Comparison of ENCODE assay signal across 1 cellular context in genomic region chr9:136740971-136741884, GRCh38.
TF ChIP-seq lines count a peak whose summit lies in the region.

No MANE protein-coding gene starts in this region.

TF ChIP-seq in HepG2, 621 proteins besides CTCF, POLR2A, EP300 and RAD21 (continued from another document and continues in another):
- TF ChIP-seq ZBTB37 (CRISPR knock-in tag; IDR thresholded peaks at IDR 0.05) (no peak), MED13 (CRISPR knock-in tag; IDR thresholded peaks at IDR 0.05) (no peak), E2F1 (CRISPR knock-in tag; IDR thresholded peaks at IDR 0.05) (no peak), ZNF83 (CRISPR knock-in tag; IDR thresholded peaks at IDR 0.05; ENCODE audit: borderline replicate concordance) (no peak), ZNF225 (CRISPR knock-in tag; IDR thresholded peaks at IDR 0.05) (0 out of 2 replicates have a peak, but pooled peaks have one; percentile 72), DPF2 (CRISPR knock-in tag; IDR thresholded peaks at IDR 0.05; ENCODE audit: borderline replicate concordance, low read depth) (peak; percentile 36; the same call in 1 of the 2 replicates), ZNF430 (CRISPR knock-in tag; IDR thresholded peaks at IDR 0.05) (peak; percentile 78; the same call in 1 of the 2 replicates), SP2 (CRISPR knock-in tag; IDR thresholded peaks at IDR 0.05) (peak; percentile 52), ZNF274 (CRISPR knock-in tag; IDR thresholded peaks at IDR 0.05) (no peak), ZBTB7B (CRISPR knock-in tag; IDR thresholded peaks at IDR 0.05) (0 out of 2 replicates have a peak, but pooled peaks have one; percentile 24), DDIT3 (CRISPR knock-in tag; IDR thresholded peaks at IDR 0.05) (no peak), THAP8 (CRISPR knock-in tag; IDR thresholded peaks at IDR 0.05; ENCODE audit: borderline replicate concordance) (0 out of 2 replicates have a peak, but pooled peaks have one; percentile 74), ARNT2 (CRISPR knock-in tag; IDR thresholded peaks at IDR 0.05; ENCODE audit: low read depth) (peak; percentile 62; the same call in 1 of the 2 replicates), FOSL1 (CRISPR knock-in tag; IDR thresholded peaks at IDR 0.05; ENCODE audit: borderline replicate concordance) (no peak), NFKBIZ (CRISPR knock-in tag; IDR thresholded peaks at IDR 0.05) (0 out of 2 replicates have a peak, but pooled peaks have one; percentile 40), MEF2D (CRISPR knock-in tag; IDR thresholded peaks at IDR 0.05) (peak; percentile 51; the same call in 1 of the 2 replicates), PITX1 (CRISPR knock-in tag; IDR thresholded peaks at IDR 0.05) (no peak), KDM1A (CRISPR knock-in tag; IDR thresholded peaks at IDR 0.05) (no peak), HMGA1 (CRISPR knock-in tag; conservative IDR thresholded peaks at IDR 0.05) (no peak), YY1 (IDR thresholded peaks at IDR 0.05; ENCODE audit: insufficient read depth, insufficient replicate concordance, low read depth, low read length) (no peak), ZNF878 (CRISPR knock-in tag; IDR thresholded peaks at IDR 0.05) (peak; percentile 86; the same call in 1 of the 2 replicates), KLF16 (CRISPR knock-in tag; IDR thresholded peaks at IDR 0.05) (peak in 1 of 2 experiments; percentile 72; a peak in 2 of 4 replicates), KDM5B (CRISPR knock-in tag; IDR thresholded peaks at IDR 0.05; ENCODE audit: borderline replicate concordance) (peak; percentile 65; the same call in 1 of the 2 replicates), SNAPC4 (CRISPR knock-in tag; IDR thresholded peaks at IDR 0.05) (no peak), MYC (CRISPR knock-in tag; IDR thresholded peaks at IDR 0.05; ENCODE audit: borderline replicate concordance) (peak; percentile 86), LCORL (IDR thresholded peaks at IDR 0.05) (no peak), LCORL (CRISPR knock-in tag; IDR thresholded peaks at IDR 0.05) (peak; percentile 87), ZNF761 (CRISPR knock-in tag; conservative IDR thresholded peaks at IDR 0.05) (no peak), HIVEP1 (CRISPR knock-in tag; IDR thresholded peaks at IDR 0.05) (peak; percentile 44; the same call in 1 of the 2 replicates), ZC3H13 (CRISPR knock-in tag; IDR thresholded peaks at IDR 0.05) (no peak), NFKB2 (CRISPR knock-in tag; IDR thresholded peaks at IDR 0.05; ENCODE audit: borderline replicate concordance) (peak; percentile 77; the same call in 1 of the 2 replicates), HOXA3 (CRISPR knock-in tag; IDR thresholded peaks at IDR 0.05) (peak; percentile 46; the same call in 1 of the 2 replicates), ZNF747 (CRISPR knock-in tag; IDR thresholded peaks at IDR 0.05; ENCODE audit: borderline replicate concordance) (peak; percentile 71; the same call in 1 of the 2 replicates), HMG20A (CRISPR knock-in tag; IDR thresholded peaks at IDR 0.05; ENCODE audit: borderline replicate concordance) (peak; percentile 64), SP4 (CRISPR knock-in tag; IDR thresholded peaks at IDR 0.05) (peak; percentile 53; the same call in 1 of the 2 replicates), PRDM10 (CRISPR knock-in tag; IDR thresholded peaks at IDR 0.05; ENCODE audit: low read depth) (peak; percentile 50; the same call in 1 of the 2 replicates), IKZF5 (CRISPR knock-in tag; IDR thresholded peaks at IDR 0.05) (no peak), BORCS8-MEF2B (CRISPR knock-in tag; IDR thresholded peaks at IDR 0.05) (peak; percentile 37; the same call in 1 of the 2 replicates), ZNF788 (CRISPR knock-in tag; IDR thresholded peaks at IDR 0.05; ENCODE audit: borderline replicate concordance) (peak; percentile 40; the same call in 1 of the 2 replicates), ZNF235 (CRISPR knock-in tag; IDR thresholded peaks at IDR 0.05; ENCODE audit: borderline replicate concordance) (no peak), HNRNPL (IDR thresholded peaks at IDR 0.05; ENCODE audit: low read depth, low read length) (peak; percentile 82), ZBTB25 (CRISPR knock-in tag; IDR thresholded peaks at IDR 0.05) (0 out of 2 replicates have a peak, but pooled peaks have one; percentile 29), ZNF879 (CRISPR knock-in tag; IDR thresholded peaks at IDR 0.05) (0 out of 2 replicates have a peak, but pooled peaks have one; percentile 28), ZNF432 (CRISPR knock-in tag; IDR thresholded peaks at IDR 0.05; ENCODE audit: borderline replicate concordance) (no peak), ZNF850 (CRISPR knock-in tag; conservative IDR thresholded peaks at IDR 0.05) (no peak), JUND (CRISPR knock-in tag; IDR thresholded peaks at IDR 0.05) (no peak), ZBED4 (CRISPR knock-in tag; IDR thresholded peaks at IDR 0.05; ENCODE audit: borderline replicate concordance) (peak; percentile 38; the same call in 1 of the 2 replicates)
